ENCODE assay signal across 31 cellular contexts in the genomic region with DNA sequence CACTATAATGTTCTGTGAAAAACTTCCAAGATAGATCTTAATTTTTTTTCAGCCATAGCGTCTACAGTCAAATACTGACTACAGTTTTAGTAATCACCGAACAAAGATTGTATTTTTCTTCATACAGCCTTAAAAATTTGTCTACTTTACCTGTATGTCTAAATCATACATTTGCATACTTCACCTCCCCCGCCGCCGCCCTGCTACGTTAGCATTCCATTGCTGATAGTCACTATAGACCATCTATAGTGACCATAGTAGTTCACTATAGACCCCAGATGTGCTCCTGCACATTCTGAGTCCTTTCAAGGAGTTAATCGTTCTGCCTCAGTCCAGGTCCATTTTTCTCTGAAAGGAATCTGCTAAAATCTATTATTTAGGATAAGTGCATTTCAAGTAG.
"Had no signal": no experiment of that assay in that cellular context is flagged by ENCODE, and none has a peak within 500 bp of the region (broad histone marks: within the 10 kb centered on the region; RNA-seq: fewer than 3 reads in every experiment).

No MANE protein-coding gene starts in this region.

- FAIRE-seq: astrocyte, bronchial epithelial cell, TTC549 had no signal

- H3K27ac ChIP-seq: brain microvascular endothelial cell, esophagus muscularis mucosa, foreskin keratinocyte, gastrocnemius medialis, VCaP had no signal

- H3K9me3 ChIP-seq: gastrocnemius medialis had no signal

- H3K4me1 ChIP-seq: esophagus muscularis mucosa, foreskin keratinocyte, gastrocnemius medialis had no signal

- H3K27me3 ChIP-seq: brain microvascular endothelial cell, esophagus muscularis mucosa, foreskin keratinocyte, gastrocnemius medialis had no signal

- DNase-seq: activated CD4-positive, alpha-beta memory T cell treated with anti-CD3 and anti-CD28 coated beads, Interleukin-2, amount 10 ng/mL, durations not matched to agents 7 days and 5 days; activated CD4-positive, alpha-beta T cell treated with anti-CD3 and anti-CD28 coated beads for 1 hour; activated CD4-positive, alpha-beta T cell treated with anti-CD3 and anti-CD28 coated beads for 4 hours; activated CD4-positive, alpha-beta T cell treated with anti-CD3 and anti-CD28 coated beads, Interleukin-2, amount 10 ng/mL, durations not matched to agents 7 days and 5 days; activated CD4-positive, alpha-beta T cell treated with anti-CD3 and anti-CD28 coated beads, Interleukin-2, amount 50 U/mL, for 4 hours; activated CD8-positive, alpha-beta memory T cell treated with anti-CD3 and anti-CD28 coated beads, Interleukin-2, amount 50 U/mL, for 48 hours; activated effector memory CD4-positive, alpha-beta T cell treated with Interleukin-2 at 50 U/mL for 16 hours; activated gamma-delta T cell treated with Interleukin-2 at 50 U/mL for 16 hours; activated naive CD4-positive, alpha-beta T cell treated with anti-CD3 and anti-CD28 coated beads, Interleukin-2, amount 50 U/mL, for 16 hours; activated naive CD4-positive, alpha-beta T cell treated with Interleukin-2 at 50 U/mL for 16 hours; activated T-cell treated with anti-CD3 and anti-CD28 coated beads for 4 hours; activated T-cell treated with anti-CD3 and anti-CD28 coated beads, Interleukin-2, amount 50 U/mL, for 24 hours; amniotic stem cell; anterior cingulate cortex; brain microvascular endothelial cell; cortex of kidney; dermis blood vessel endothelial cell; effector CD4-positive, alpha-beta T cell; effector memory CD8-positive, alpha-beta T cell; erythroblast; foreskin keratinocyte; gastrocnemius medialis; glutamatergic neuron; T-helper 2 cell had no signal

- H3K36me3 ChIP-seq: brain microvascular endothelial cell, esophagus muscularis mucosa, gastrocnemius medialis had no signal

- ATAC-seq: activated T-helper 17 cell treated with anti-CD3 and anti-CD28 coated beads, Interleukin-2, amount 50 U/mL, for 72 hours; effector memory CD8-positive, alpha-beta T cell; foreskin keratinocyte; gastrocnemius medialis; WTC11 had no signal

- H3K4me3 ChIP-seq: esophagus muscularis mucosa, gastrocnemius medialis had no signal
